Comparison of ENCODE assay signal across 11 cellular contexts in the genomic region with DNA sequence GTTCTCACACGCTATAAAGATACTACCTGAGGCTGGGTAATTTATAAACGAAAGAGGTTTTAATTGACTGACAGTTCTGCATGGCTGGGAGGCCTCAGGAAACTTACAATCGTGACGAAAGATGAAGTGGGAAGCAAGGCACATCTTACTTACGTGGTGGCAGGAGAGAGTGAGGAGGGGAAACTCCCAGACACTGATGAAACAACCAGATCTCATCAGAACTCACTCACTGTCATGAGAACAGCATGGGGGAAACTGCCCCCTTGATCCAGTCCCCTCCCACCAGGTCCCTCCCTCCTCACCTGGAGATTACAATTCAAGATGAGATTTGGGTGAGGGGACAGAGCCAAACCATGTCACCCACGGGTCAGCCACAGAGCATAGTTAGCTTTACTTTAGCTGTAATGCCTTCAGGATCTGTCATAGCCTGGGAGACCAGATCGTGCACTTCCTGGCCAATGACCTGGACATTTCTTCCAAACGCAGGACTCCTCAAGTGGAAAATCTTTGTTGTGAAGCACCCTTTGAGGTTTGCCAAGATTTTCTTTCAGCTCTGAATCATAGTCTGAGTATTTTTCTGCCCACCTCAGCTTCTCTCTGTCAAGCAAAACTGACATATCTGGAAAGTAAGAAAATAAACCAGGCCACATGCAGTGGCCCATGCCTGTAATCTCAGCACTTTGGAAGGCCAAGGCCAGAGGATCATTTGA. TPM values are rescaled to one million over a fixed set of nuclear protein-coding genes. Genes with fewer than 3 reads are reported as not detected.
DNase-seq lines count a peak whose midpoint lies in the region; ATAC-seq and TF ChIP-seq lines count a peak whose summit lies in the region.
"Had no signal": no experiment of that assay in that cellular context is flagged by ENCODE, and none has a peak within 500 bp of the region (broad histone marks: within the 10 kb centered on the region; RNA-seq: fewer than 3 reads in every experiment).

No MANE protein-coding gene starts in this region.

- TF ChIP-seq RAD21 in SK-N-SH (IDR thresholded peaks at IDR 0.05; ENCODE audit: low read length): no peak

- peak overlapping the region; percentile 59; the same call in 1 of the 2 replicates for H3K4me2 ChIP-seq in SK-N-SH

- no peaks in the 10 kb centered on the region for H3K9me2 ChIP-seq in SK-N-SH

- H3K4me3 Mint-ChIP-seq in stimulated activated memory B cell treated with anti-CD40 and anti-IgM and Interleukin-4, amounts not matched to agents 10 μg/mL and 1 μg/mL and 100 μg/mL, for 72 hours: no peak overlapping the region

- H3K27me3 ChIP-seq in SK-N-SH (ENCODE audit: insufficient read depth): no peaks in the 10 kb centered on the region; the same call in 1 of the 2 replicates

- no peak overlapping the region for H3K4me3 ChIP-seq in SK-N-SH (ENCODE audit: low read depth in 2 of 2, low read length in 1 of 2)
- H3K4me3 ChIP-seq in fibroblast of villous mesenchyme (ENCODE audit: low read depth, low read length): no peak overlapping the region
- H3K4me3 ChIP-seq: transverse colon had no signal

- H3K36me3 Mint-ChIP-seq in stimulated activated memory B cell treated with anti-CD40 and anti-IgM and Interleukin-4, amounts not matched to agents 10 μg/mL and 1 μg/mL and 100 μg/mL, for 72 hours: no peaks in the 10 kb centered on the region

- POLR2A ChIA-PET in SK-N-SH (lab: Yijun Ruan, JAX): no interaction called here

- 37% methylated on average over 8 of the region's 8 CpGs for WGBS in SK-N-SH (ENCODE audit: low lambda C conversion rate)

- no peak overlapping the region for H3K27ac Mint-ChIP-seq in stimulated activated memory B cell treated with anti-CD40 and anti-IgM and Interleukin-4, amounts not matched to agents 10 μg/mL and 1 μg/mL and 100 μg/mL, for 72 hours

- peaks cover 27% of the 10 kb centered on the region for H3F3A ChIP-seq in SK-N-SH (replicated peaks; ENCODE audit: insufficient read depth)

- no peaks in the 10 kb centered on the region for H3K4me1 Mint-ChIP-seq in stimulated activated memory B cell treated with anti-CD40 and anti-IgM and Interleukin-4, amounts not matched to agents 10 μg/mL and 1 μg/mL and 100 μg/mL, for 72 hours

- DNase-seq in activated T-cell treated with anti-CD3 and anti-CD28 coated beads, Interleukin-2, amount 50 U/mL, for 48 hours: peak; percentile 33 to 36
- DNase-seq in activated T-cell treated with anti-CD3 and anti-CD28 coated beads for 4 hours: no peak
- DNase-seq in SK-N-SH: no peak
- DNase-seq in fibroblast of villous mesenchyme (ENCODE audit: low read depth): peak; percentile 61
- no peak for DNase-seq in NCI-H1694 treated with DMSO at 0.1 percent for 48 hours (lab: John Stamatoyannopoulos, UW)
- DNase-seq: C1 segment of cervical spinal cord; effector memory CD4-positive, alpha-beta T cell; transverse colon had no signal

- CTCF ChIA-PET in SK-N-SH (lab: Yijun Ruan, JAX): interaction anchor here (0.6 to 8.9 kb wide), 4 partner anchors 10 to 934 kb away, joined by 3 to 78 read pairs (median 8); no protein-coding TSS in a partner anchor

- H3K9me3 Mint-ChIP-seq in stimulated activated memory B cell treated with anti-CD40 and anti-IgM and Interleukin-4, amounts not matched to agents 10 μg/mL and 1 μg/mL and 100 μg/mL, for 72 hours: no peaks in the 10 kb centered on the region

- H2AFZ ChIP-seq in SK-N-SH (ENCODE audit: low read depth): no peak overlapping the region

- H3K79me2 ChIP-seq in SK-N-SH (ENCODE audit: insufficient read depth): no peaks in the 10 kb centered on the region

- H3K9ac ChIP-seq in SK-N-SH: peak overlapping the region; percentile 51; the same call in 1 of the 2 replicates

- H3K9me3 ChIP-seq in SK-N-SH: no peaks in the 10 kb centered on the region
- H3K9me3 ChIP-seq: transverse colon had no signal

- H3K27ac ChIP-seq in SK-N-SH (ENCODE audit: low read depth in 2 of 2, low read length in 1 of 2): peak overlapping the region in 1 of 2 experiments; percentile 81; a peak in 2 of 4 replicates

- TF ChIP-seq EP300 in SK-N-SH (IDR thresholded peaks at IDR 0.05; ENCODE audit: borderline replicate concordance in 1 of 2, low read depth in 1 of 2, low read length in 1 of 2): peak in 1 of 2 experiments; percentile 88; a peak in 2 of 4 replicates

- H3K27me3 Mint-ChIP-seq in stimulated activated memory B cell treated with anti-CD40 and anti-IgM and Interleukin-4, amounts not matched to agents 10 μg/mL and 1 μg/mL and 100 μg/mL, for 72 hours: peaks cover 27% of the 10 kb centered on the region

- peak; percentile 47 for ATAC-seq in stimulated activated memory B cell treated with anti-CD40 and anti-IgM and Interleukin-4, amounts not matched to agents 10 μg/mL and 1 μg/mL and 100 μg/mL, for 72 hours
- ATAC-seq in HG02870 (IDR thresholded peaks at IDR 0.05; ENCODE audit: unreplicated experiment) (no peak), HG03378 (IDR thresholded peaks at IDR 0.05; ENCODE audit: unreplicated experiment) (no peak)

- TF ChIP-seq CTCF in SK-N-SH (IDR thresholded peaks at IDR 0.05): no peak
- no peak for TF ChIP-seq CTCF in fibroblast of villous mesenchyme (IDR thresholded peaks at IDR 0.05; ENCODE audit: insufficient read depth, low read depth, low read length)

- no peaks in the 10 kb centered on the region for H3K36me3 ChIP-seq in SK-N-SH (replicated peaks in 1 of 2; ENCODE audit: control insufficient read depth in 1 of 2, insufficient read depth in 2 of 2, low read length in 1 of 2)
- H3K36me3 ChIP-seq: transverse colon had no signal

- H4K20me1 ChIP-seq in SK-N-SH (ENCODE audit: insufficient read depth): no peaks in the 10 kb centered on the region

- peaks cover 0 to 4% of the 10 kb centered on the region in 2 experiments; a peak in 1 of 4 replicates for H3K4me1 ChIP-seq in SK-N-SH (ENCODE audit: control insufficient read depth in 1 of 2, insufficient read depth in 2 of 2, low read depth in 1 of 2, low read length in 1 of 2)
- H3K4me1 ChIP-seq: transverse colon had no signal

TF ChIP-seq in SK-N-SH, 30 proteins besides CTCF, POLR2A, EP300 and RAD21:
- TF ChIP-seq JUND (IDR thresholded peaks at IDR 0.05): peak; percentile 85
- no peak for TF ChIP-seq EZH2phosphoT487 (IDR thresholded peaks at IDR 0.05; ENCODE audit: borderline replicate concordance, low read depth)
- peak; percentile 90 for TF ChIP-seq RXRA (IDR thresholded peaks at IDR 0.05; ENCODE audit: borderline replicate concordance, low read depth)
- TF ChIP-seq TCF12 (IDR thresholded peaks at IDR 0.05): peak; percentile 95
- no peak for TF ChIP-seq NRF1 (IDR thresholded peaks at IDR 0.05; ENCODE audit: low read depth, low read length)
- TF ChIP-seq TEAD4 (IDR thresholded peaks at IDR 0.05; ENCODE audit: borderline replicate concordance, insufficient read depth): peak; percentile 78
- TF ChIP-seq FOSL2 (IDR thresholded peaks at IDR 0.05; ENCODE audit: borderline replicate concordance, low read depth): peak; percentile 82
- no peak for TF ChIP-seq CHD2 (IDR thresholded peaks at IDR 0.05; ENCODE audit: low read length, partially characterized antibody)
- TF ChIP-seq POLR2AphosphoS5 (IDR thresholded peaks at IDR 0.05; ENCODE audit: low read depth, low read length): peak; percentile 48; the same call in 1 of the 2 replicates
- peak; percentile 32; the same call in 1 of the 2 replicates for TF ChIP-seq MEF2A (IDR thresholded peaks at IDR 0.05; ENCODE audit: borderline replicate concordance, low read depth)
- TF ChIP-seq YY1 (IDR thresholded peaks at IDR 0.05; ENCODE audit: low read depth): no peak
- TF ChIP-seq, protein P1, sequence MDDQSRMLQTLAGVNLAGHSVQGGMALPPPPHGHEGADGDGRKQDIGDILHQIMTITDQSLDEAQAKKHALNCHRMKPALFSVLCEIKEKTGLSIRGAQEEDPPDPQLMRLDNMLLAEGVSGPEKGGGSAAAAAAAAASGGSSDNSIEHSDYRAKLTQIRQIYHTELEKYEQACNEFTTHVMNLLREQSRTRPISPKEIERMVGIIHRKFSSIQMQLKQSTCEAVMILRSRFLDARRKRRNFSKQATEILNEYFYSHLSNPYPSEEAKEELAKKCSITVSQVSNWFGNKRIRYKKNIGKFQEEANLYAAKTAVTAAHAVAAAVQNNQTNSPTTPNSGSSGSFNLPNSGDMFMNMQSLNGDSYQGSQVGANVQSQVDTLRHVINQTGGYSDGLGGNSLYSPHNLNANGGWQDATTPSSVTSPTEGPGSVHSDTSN (IDR thresholded peaks at IDR 0.05): peak; percentile 90
- TF ChIP-seq, protein P2, sequence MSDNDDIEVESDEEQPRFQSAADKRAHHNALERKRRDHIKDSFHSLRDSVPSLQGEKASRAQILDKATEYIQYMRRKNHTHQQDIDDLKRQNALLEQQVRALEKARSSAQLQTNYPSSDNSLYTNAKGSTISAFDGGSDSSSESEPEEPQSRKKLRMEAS (IDR thresholded peaks at IDR 0.05; ENCODE audit: low read depth): peak; percentile 74; the same call in 1 of the 2 replicates
- TF ChIP-seq SIN3A (IDR thresholded peaks at IDR 0.05; ENCODE audit: borderline replicate concordance, low read depth, low read length): peak; percentile 52; the same call in 1 of the 2 replicates
- TF ChIP-seq NFIC (IDR thresholded peaks at IDR 0.05; ENCODE audit: borderline replicate concordance): peak; percentile 91

RNA-seq across cellular contexts. Expression of a gene that starts 25.2 kb away (rescaled TPM):
- 0.92 and 0.96 TPM in 2 replicates for polyA plus RNA-seq in SK-N-SH (2012; rRNA removed)
- 0.21 and 0.49 TPM in 2 replicates for polyA plus RNA-seq in SK-N-SH (2012; cell fraction: cytosol; rRNA removed)
- 4.6 and 5.9 TPM in 2 replicates for polyA plus RNA-seq in SK-N-SH (2012; cell fraction: nucleus; rRNA removed)
- total RNA-seq in fibroblast of villous mesenchyme: 0.43 and 0.64 TPM in 2 replicates

RNA-seq across cellular contexts. Expression of a gene that starts 42.1 kb away (rescaled TPM):
- polyA plus RNA-seq in SK-N-SH (2012; rRNA removed): not detected in 2 replicates
- polyA plus RNA-seq in SK-N-SH (2012; cell fraction: cytosol; rRNA removed): not detected in 2 replicates
- polyA plus RNA-seq in SK-N-SH (2012; cell fraction: nucleus; rRNA removed): 0.10 TPM in 1 of 2 replicates, not detected in the other
- total RNA-seq in fibroblast of villous mesenchyme: not detected in 2 replicates
- total RNA-seq: transverse colon had no signal

Comparison
In these comparisons a context has a peak if more than half of its experiments do, and no peak if none do; other contexts are left out.
1. DNase-seq: peak in activated T-cell treated with anti-CD3 and anti-CD28 coated beads, Interleukin-2, amount 50 U/mL, for 48 hours (2 of 2) and fibroblast of villous mesenchyme (single experiment); none in activated T-cell treated with anti-CD3 and anti-CD28 coated beads for 4 hours (single experiment), SK-N-SH (single experiment) and NCI-H1694 treated with DMSO at 0.1 percent for 48 hours (single experiment).